ENCODE assay signal across 8 cellular contexts in genomic region chr11:71787014-71787823, GRCh38. TPM values are rescaled to one million over a fixed set of nuclear protein-coding genes. Genes with fewer than 3 reads are reported as not detected.
DNase-seq lines count a peak whose midpoint lies in the region; ATAC-seq and TF ChIP-seq lines count a peak whose summit lies in the region.

No MANE protein-coding gene starts in this region.

- peak overlapping the region; percentile 91 for H3K4me3 Mint-ChIP-seq in activated CD4-positive, alpha-beta memory T cell treated with anti-CD3 and anti-CD28 coated beads, Interleukin-2, amount 10 ng/mL, durations not matched to agents 7 days and 5 days

- CTCF ChIA-PET in activated CD4-positive, alpha-beta memory T cell treated with anti-CD3 and anti-CD28 coated beads, Interleukin-2, amount 10 ng/mL, durations not matched to agents 7 days and 5 days (lab: Charles Lee): interaction anchor here (1.8 kb wide), 1 partner anchor 141 kb away, joined by 5 read pairs; the partner anchor contains the start of genes RNF121 and XNDC1N

- DNase-seq in CD1c-positive myeloid dendritic cell (ENCODE audit: extremely low spot score) (peak; percentile 98), NCI-H82 treated with DMSO at 0.1 percent for 48 hours (lab: John Stamatoyannopoulos, UW; ENCODE audit: unreplicated experiment) (peak; percentile 89), lung (ENCODE audit: low spot score) (peak; percentile 100)
- peak; percentile 98 for DNase-seq in activated CD4-positive, alpha-beta memory T cell treated with anti-CD3 and anti-CD28 coated beads, Interleukin-2, amount 10 ng/mL, durations not matched to agents 7 days and 5 days
- peak; percentile 96 to 100 (median 99) for DNase-seq in stimulated activated CD4-positive, alpha-beta T cell treated with anti-CD3 and anti-CD28 coated beads, TNF-alpha, amount 100 ng/mL, for 24 hours (ENCODE audit: low read depth in 3 of 3)

- peak overlapping the region; percentile 93 for H3K27ac Mint-ChIP-seq in activated CD4-positive, alpha-beta memory T cell treated with anti-CD3 and anti-CD28 coated beads, Interleukin-2, amount 10 ng/mL, durations not matched to agents 7 days and 5 days

- peak overlapping the region; percentile 16 for H3K27ac ChIP-seq in ectodermal cell (ENCODE audit: insufficient read depth, low read depth, low read length, poor library complexity, severe bottlenecking)
- H3K27ac ChIP-seq in lung (ENCODE audit: low read depth in 1 of 2, low read length in 1 of 2): peak overlapping the region; percentile 80 to 81

- H3K9me3 ChIP-seq in ectodermal cell (ENCODE audit: control insufficient read depth, low read length) (no peaks in the 10 kb centered on the region), lung (ENCODE audit: control insufficient read depth in 2 of 2, insufficient read depth in 1 of 2, low read length in 1 of 2) (no peaks in the 10 kb centered on the region)

- H3K4me3 ChIP-seq in ectodermal cell (ENCODE audit: insufficient read depth, low read depth, low read length) (peak overlapping the region; percentile 62), lung (peak overlapping the region; percentile 45)

- H3K27me3 Mint-ChIP-seq in activated CD4-positive, alpha-beta memory T cell treated with anti-CD3 and anti-CD28 coated beads, Interleukin-2, amount 10 ng/mL, durations not matched to agents 7 days and 5 days: peaks cover 5% of the 10 kb centered on the region

- WGBS in ectodermal cell, 2 experiments: 0% methylated on average over 53 to 60 of the region's 67 CpGs
- WGBS in lung, 2 donors: 0% methylated on average over 56 to 65 of the region's 67 CpGs

- POLR2A ChIA-PET in activated CD4-positive, alpha-beta memory T cell treated with anti-CD3 and anti-CD28 coated beads, Interleukin-2, amount 10 ng/mL, durations not matched to agents 7 days and 5 days (lab: Charles Lee): interaction anchor here (1.0 to 1.7 kb wide), 2 partner anchors 141 to 253 kb away, joined by 5 read pairs; partner anchors contain the start of gene XNDC1N

- H3K9me3 Mint-ChIP-seq in activated CD4-positive, alpha-beta memory T cell treated with anti-CD3 and anti-CD28 coated beads, Interleukin-2, amount 10 ng/mL, durations not matched to agents 7 days and 5 days: no peaks in the 10 kb centered on the region

- H3K36me3 ChIP-seq in ectodermal cell (ENCODE audit: control insufficient read depth, insufficient read depth, low read length): no peaks in the 10 kb centered on the region
- peaks cover 0 to 3% of the 10 kb centered on the region in 2 donors for H3K36me3 ChIP-seq in lung (ENCODE audit: control insufficient read depth in 2 of 2, insufficient read depth in 2 of 2, low read length in 2 of 2)

- no peaks in the 10 kb centered on the region for H3K36me3 Mint-ChIP-seq in activated CD4-positive, alpha-beta memory T cell treated with anti-CD3 and anti-CD28 coated beads, Interleukin-2, amount 10 ng/mL, durations not matched to agents 7 days and 5 days (ENCODE audit: low read depth)

- H3K4me1 ChIP-seq in ectodermal cell (ENCODE audit: control insufficient read depth, insufficient read depth, low read length) (no peaks in the 10 kb centered on the region), lung (ENCODE audit: control insufficient read depth in 2 of 2, insufficient read depth in 2 of 2, low read length in 2 of 2) (no peaks in the 10 kb centered on the region)

- peak; percentile 97 for ATAC-seq in GM19397 (IDR thresholded peaks at IDR 0.05; ENCODE audit: unreplicated experiment)
- ATAC-seq in HG03565 (IDR thresholded peaks at IDR 0.05; ENCODE audit: unreplicated experiment): peak; percentile 93
- peak; percentile 99 for ATAC-seq in lung (ENCODE audit: insufficient read depth, low FRiP score)

- H3K4me1 Mint-ChIP-seq in activated CD4-positive, alpha-beta memory T cell treated with anti-CD3 and anti-CD28 coated beads, Interleukin-2, amount 10 ng/mL, durations not matched to agents 7 days and 5 days: peaks cover 26% of the 10 kb centered on the region

- no peak for TF ChIP-seq CTCF in lung (IDR thresholded peaks at IDR 0.05; ENCODE audit: control extremely low read depth, extremely low read depth)

- H3K27me3 ChIP-seq in ectodermal cell (ENCODE audit: control insufficient read depth, insufficient read depth, low read length, poor library complexity, severe bottlenecking) (no peaks in the 10 kb centered on the region), lung (ENCODE audit: control insufficient read depth, insufficient read depth) (no peaks in the 10 kb centered on the region)

RNA-seq across cellular contexts. Expression of gene DEFB108B, which starts 45.8 kb away (rescaled TPM):
- total RNA-seq in activated CD4-positive, alpha-beta memory T cell treated with anti-CD3 and anti-CD28 coated beads, Interleukin-2, amount 10 ng/mL, durations not matched to agents 7 days and 5 days: not detected
- polyA plus RNA-seq in ectodermal cell (2013, experiment 1 of 4): not detected
- not detected for polyA plus RNA-seq in ectodermal cell (2013, experiment 2 of 4)
- not detected for polyA plus RNA-seq in ectodermal cell (2013, experiment 3 of 4)
- polyA plus RNA-seq in ectodermal cell (2013, experiment 4 of 4): not detected
- not detected for total RNA-seq in lung
- not detected for polyA plus RNA-seq in lung

Comparison
In these comparisons a context has a peak if more than half of its experiments do, and no peak if none do; other contexts are left out.
1. Peak in every context shown above with its lines: DNase-seq, ATAC-seq, H3K4me3 ChIP-seq and H3K27ac ChIP-seq.